8 cellular contexts compared by ENCODE assay signal in the genomic region with DNA sequence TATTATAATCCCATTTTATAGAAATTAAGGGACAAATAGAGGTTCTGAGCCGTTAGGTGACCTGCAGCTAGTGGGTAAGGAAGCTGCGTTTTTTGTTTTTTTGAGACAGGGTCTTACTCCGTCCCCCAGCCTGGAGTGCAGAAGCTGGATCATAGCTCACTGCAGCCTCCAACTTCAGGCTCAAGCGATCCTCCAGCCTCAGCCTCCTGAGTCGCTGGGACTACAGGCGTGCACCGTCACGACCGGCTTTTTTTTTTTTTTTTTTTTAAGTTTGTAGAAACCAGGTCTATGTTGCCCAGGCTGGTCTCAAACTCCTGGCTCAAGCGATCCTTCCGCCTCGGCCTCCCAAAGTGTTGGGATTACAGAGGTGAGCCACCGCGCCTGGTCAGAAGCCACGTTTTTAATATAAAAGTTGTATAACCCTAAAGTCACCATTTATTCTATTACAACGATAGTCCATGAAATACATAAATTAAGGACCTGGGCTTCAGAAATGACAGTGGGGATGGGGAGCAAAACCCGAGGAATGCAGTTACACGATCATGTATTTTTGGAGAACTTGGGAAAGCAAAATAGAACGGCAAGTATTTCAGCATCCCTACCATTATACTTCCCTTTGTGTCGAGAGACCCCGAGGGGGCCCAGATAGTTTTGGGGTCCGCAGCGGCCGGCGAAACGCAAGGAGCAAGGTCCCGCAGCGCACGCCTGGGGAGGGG. TPM values are rescaled to one million over a fixed set of nuclear protein-coding genes. Genes with fewer than 3 reads are reported as not detected.
DNase-seq lines count a peak whose midpoint lies in the region; ATAC-seq and TF ChIP-seq lines count a peak whose summit lies in the region.

No MANE protein-coding gene starts in this region.

- intact Hi-C loops in heart left ventricle (cut with DNase I): loop anchor here in 7 of 10 donors (5.0 to 10.0 kb wide), 3 partner anchors 90 to 113 kb away; a partner anchor contains a TSS
- intact Hi-C loops in Right ventricle myocardium inferior (cut with DNase I): loop anchor here (5.0 kb wide), 1 partner anchor 113 kb away; no protein-coding TSS in a partner anchor
- intact Hi-C loops in lower lobe of right lung (cut with DNase I): no loop called here
- intact Hi-C loops in vagina (cut with DNase I): no loop called here

- WGBS in heart left ventricle, 4 donors: 23 to 31% (median 27%) methylated on average over 29 of the region's 29 CpGs

- H3K27me3 ChIP-seq in heart left ventricle (peaks cover 0 to 8% (median 0%) of the 10 kb centered on the region in 9 donors), adipocyte (replicated peaks; ENCODE audit: control insufficient read depth, insufficient read depth, low read length) (peaks cover 5% of the 10 kb centered on the region), lower lobe of right lung (ENCODE audit: low read depth) (no peaks in the 10 kb centered on the region), vagina (no peaks in the 10 kb centered on the region)

- H3K27ac ChIP-seq in heart left ventricle: peak overlapping the region in 11 of 12 donors; percentile 21 to 81 (median 70)
- peak overlapping the region; percentile 73 for H3K27ac ChIP-seq in lower lobe of right lung
- peak overlapping the region; percentile 59 for H3K27ac ChIP-seq in vagina

- TF ChIP-seq POLR2A in heart left ventricle (IDR thresholded peaks at IDR 0.05) (no peak), vagina (IDR thresholded peaks at IDR 0.05) (no peak)

- H3K36me3 ChIP-seq in heart left ventricle (peaks cover 0 to 34% (median 20%) of the 10 kb centered on the region in 9 donors), adipocyte (ENCODE audit: control insufficient read depth, insufficient read depth, low read length, severe bottlenecking) (peaks cover 21% of the 10 kb centered on the region), lower lobe of right lung (peaks cover 29% of the 10 kb centered on the region), vagina (no peaks in the 10 kb centered on the region)

- DNase-seq in heart left ventricle (no peak), Right ventricle myocardium inferior (ENCODE audit: missing footprints) (no peak), adipocyte (ENCODE audit: low read depth) (peak; percentile 6), lower lobe of right lung (no peak), vagina (ENCODE audit: extremely low spot score in 2 of 2) (no peak)
- no peak for DNase-seq in stimulated activated CD4-positive, alpha-beta T cell treated with anti-CD3 and anti-CD28 coated beads, Interleukin-15, amount 100 ng/mL, for 24 hours

- no peak for TF ChIP-seq CTCF in heart left ventricle (IDR thresholded peaks at IDR 0.05)
- no peak for TF ChIP-seq CTCF in lower lobe of right lung (IDR thresholded peaks at IDR 0.05)
- TF ChIP-seq CTCF in vagina (IDR thresholded peaks at IDR 0.05): no peak

- H3K9me3 ChIP-seq in heart left ventricle (no peaks in the 10 kb centered on the region), adipocyte (ENCODE audit: control insufficient read depth, low read length) (no peaks in the 10 kb centered on the region), lower lobe of right lung (no peaks in the 10 kb centered on the region), vagina (no peaks in the 10 kb centered on the region)

- ATAC-seq in heart left ventricle (no peak), Right ventricle myocardium inferior (no peak), lower lobe of right lung (no peak), GM21786 (IDR thresholded peaks at IDR 0.05; ENCODE audit: unreplicated experiment) (no peak), HG02885 (IDR thresholded peaks at IDR 0.05; ENCODE audit: poor library complexity, unreplicated experiment) (no peak)

- peak overlapping the region; percentile 93 for H3K9ac ChIP-seq in adipocyte (ENCODE audit: low read length)

- H3K4me3 ChIP-seq in heart left ventricle (peak overlapping the region; percentile 66 to 98 (median 88)), adipocyte (ENCODE audit: low read length) (peak overlapping the region; percentile 98), lower lobe of right lung (peak overlapping the region; percentile 89), vagina (peak overlapping the region; percentile 71 to 91)

- H3K4me1 ChIP-seq in heart left ventricle (peaks cover 0 to 19% (median 10%) of the 10 kb centered on the region in 12 donors), adipocyte (ENCODE audit: control insufficient read depth, insufficient read depth, low read length) (no peaks in the 10 kb centered on the region), lower lobe of right lung (peaks cover 11% of the 10 kb centered on the region), vagina (peaks cover 21% of the 10 kb centered on the region)

RNA-seq across cellular contexts. Expression of a gene that starts 0.6 kb away (rescaled TPM):
- total RNA-seq in heart left ventricle: 1 to 10 TPM; 4.9 to 7.6 (median 6.6) TPM
- 10 to 100 TPM in 1 of 2 donors, 1 to 10 TPM in 1; 7.5 to 10.9 TPM for polyA plus RNA-seq in heart left ventricle
- 7.9 TPM for total RNA-seq in Right ventricle myocardium inferior
- 9.5 TPM for total RNA-seq in lower lobe of right lung
- total RNA-seq in vagina: 15.2 TPM

RNA-seq across cellular contexts. Expression of a gene that starts 27.1 kb away (rescaled TPM):
- total RNA-seq in heart left ventricle (not detected), Right ventricle myocardium inferior (not detected), lower lobe of right lung (not detected), vagina (not detected)
- not detected for polyA plus RNA-seq in heart left ventricle

RNA-seq across cellular contexts. Expression of a gene that starts 59.2 kb away (rescaled TPM):
- total RNA-seq in heart left ventricle (under 1 TPM in 4 of 9 donors, not detected in 5; 0.06 to 0.45 (median 0.19) TPM), Right ventricle myocardium inferior (not detected), lower lobe of right lung (0.18 TPM), vagina (0.49 TPM)
- polyA plus RNA-seq in heart left ventricle: under 1 TPM; 0.11 to 0.19 TPM

Comparison
In these comparisons a context has a peak if more than half of its experiments do, and no peak if none do; other contexts are left out.
1. intact Hi-C loops: an anchor here in heart left ventricle (5.0 to 10.0 kb wide) and Right ventricle myocardium inferior (5.0 kb wide); none called in lower lobe of right lung and vagina.